In the genomic region with DNA sequence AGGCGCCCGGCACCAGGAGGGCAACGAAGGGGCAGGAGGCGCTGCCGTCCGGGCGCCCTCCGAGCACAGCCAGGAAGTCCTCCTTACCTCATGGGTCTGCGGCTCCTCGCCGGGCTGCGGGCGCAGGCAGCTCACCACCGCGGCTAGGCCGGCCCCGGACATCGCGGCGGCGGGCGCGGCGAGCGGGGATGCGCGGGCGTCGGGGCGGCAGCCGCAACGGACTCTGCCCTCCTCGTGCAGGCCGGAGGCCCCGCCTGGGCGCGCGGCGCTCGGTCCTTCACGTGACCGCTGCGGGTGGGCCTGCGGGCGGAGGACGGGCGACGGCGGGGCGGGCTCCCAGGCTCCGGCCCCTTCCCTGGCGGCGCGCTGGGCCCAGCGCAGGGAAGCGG, we compare ENCODE assay signal across 1 cellular context. TPM values are rescaled to one million over a fixed set of nuclear protein-coding genes. Genes with fewer than 3 reads are reported as not detected.
"Had no signal": no experiment of that assay in that cellular context is flagged by ENCODE, and none has a peak within 500 bp of the region (broad histone marks: within the 10 kb centered on the region; RNA-seq: fewer than 3 reads in every experiment).

No MANE protein-coding gene starts in this region.

RNA-seq across cellular contexts. Expression of a gene that starts 49.0 kb away (rescaled TPM):
- total RNA-seq: urinary bladder had no signal
